10 cellular contexts compared by ENCODE assay signal in genomic region chr2:54595999-54596903, GRCh38.
DNase-seq lines count a peak whose midpoint lies in the region; ATAC-seq and TF ChIP-seq lines count a peak whose summit lies in the region.
"Had no signal": no experiment of that assay in that cellular context is flagged by ENCODE, and none has a peak within 500 bp of the region (broad histone marks: within the 10 kb centered on the region; RNA-seq: fewer than 3 reads in every experiment).

No MANE protein-coding gene starts in this region.

- DNase-seq in activated CD4-positive, alpha-beta T cell treated with anti-CD3 and anti-CD28 coated beads, Interleukin-2, amount 10 ng/mL, durations not matched to agents 24 days and 14 days = peak; percentile 77
- no peak for DNase-seq in activated CD4-positive, alpha-beta T cell treated with anti-CD3 and anti-CD28 coated beads for 4 hours
- DNase-seq in medulla oblongata (ENCODE audit: extremely low spot score) = peak; percentile 23
- no peak for DNase-seq in tibial artery
- DNase-seq in activated gamma-delta T cell (lab: John Stamatoyannopoulos, UW) = no peak
- DNase-seq: effector CD4-positive, alpha-beta T cell; KG1 had no signal

- intact Hi-C loops in activated CD4-positive, alpha-beta T cell treated with anti-CD3 and anti-CD28 coated beads, Interleukin-2, amount 10 ng/mL, durations not matched to agents 24 days and 14 days (cut with micrococcal nuclease) = no loop called here
- intact Hi-C loops in tibial artery (cut with DNase I; ENCODE audit: low total_unique reads) = no loop called here

- peak overlapping the region; percentile 97 for H3K27ac Mint-ChIP-seq in activated CD4-positive, alpha-beta T cell treated with anti-CD3 and anti-CD28 coated beads, Interleukin-2, amount 10 ng/mL, durations not matched to agents 24 days and 14 days
- peak overlapping the region; percentile 25 to 85 (median 55) for H3K27ac Mint-ChIP-seq in brain

- H3K4me1 ChIP-seq in tibial artery = peaks cover 0 to 61% (median 41%) of the 10 kb centered on the region in 4 donors

- no peak overlapping the region for H3K4me3 ChIP-seq in tibial artery

- H3K4me3 Mint-ChIP-seq in activated CD4-positive, alpha-beta T cell treated with anti-CD3 and anti-CD28 coated beads, Interleukin-2, amount 10 ng/mL, durations not matched to agents 24 days and 14 days = peak overlapping the region; percentile 80
- no peak overlapping the region for H3K4me3 Mint-ChIP-seq in brain

- peak overlapping the region; percentile 52 to 67 for H3K27ac ChIP-seq in tibial artery

- no peaks in the 10 kb centered on the region for H3K27me3 Mint-ChIP-seq in activated CD4-positive, alpha-beta T cell treated with anti-CD3 and anti-CD28 coated beads, Interleukin-2, amount 10 ng/mL, durations not matched to agents 24 days and 14 days
- no peaks in the 10 kb centered on the region for H3K27me3 Mint-ChIP-seq in brain

- H3K36me3 Mint-ChIP-seq in activated CD4-positive, alpha-beta T cell treated with anti-CD3 and anti-CD28 coated beads, Interleukin-2, amount 10 ng/mL, durations not matched to agents 24 days and 14 days (ENCODE audit: low read depth) = peaks cover 24% of the 10 kb centered on the region
- H3K36me3 Mint-ChIP-seq in brain = peaks cover 69% of the 10 kb centered on the region

- H3K9me3 Mint-ChIP-seq in activated CD4-positive, alpha-beta T cell treated with anti-CD3 and anti-CD28 coated beads, Interleukin-2, amount 10 ng/mL, durations not matched to agents 24 days and 14 days = no peaks in the 10 kb centered on the region
- no peaks in the 10 kb centered on the region for H3K9me3 Mint-ChIP-seq in brain

- peaks cover 76% of the 10 kb centered on the region for H3K4me1 Mint-ChIP-seq in activated CD4-positive, alpha-beta T cell treated with anti-CD3 and anti-CD28 coated beads, Interleukin-2, amount 10 ng/mL, durations not matched to agents 24 days and 14 days
- peaks cover 50% of the 10 kb centered on the region for H3K4me1 Mint-ChIP-seq in brain

- no peaks in the 10 kb centered on the region for H3K27me3 ChIP-seq in tibial artery

- no peak for ATAC-seq in HG02610 (IDR thresholded peaks at IDR 0.05; ENCODE audit: unreplicated experiment)
- ATAC-seq in HG03108 (IDR thresholded peaks at IDR 0.05; ENCODE audit: unreplicated experiment) = no peak

- H3K9me3 ChIP-seq in tibial artery = no peaks in the 10 kb centered on the region

- H3K36me3 ChIP-seq in tibial artery = no peaks in the 10 kb centered on the region

- TF ChIP-seq CTCF in brain (conservative IDR thresholded peaks at IDR 0.05) (no peak), tibial artery (IDR thresholded peaks at IDR 0.05) (no peak)

Comparison
In these comparisons a context has a peak if more than half of its experiments do, and no peak if none do; other contexts are left out.
1. DNase-seq: peak in activated CD4-positive, alpha-beta T cell treated with anti-CD3 and anti-CD28 coated beads, Interleukin-2, amount 10 ng/mL, durations not matched to agents 24 days and 14 days (single experiment) and medulla oblongata (single experiment); none in activated CD4-positive, alpha-beta T cell treated with anti-CD3 and anti-CD28 coated beads for 4 hours (0 of 2), tibial artery (0 of 2) and activated gamma-delta T cell (single experiment).